Comparison of ENCODE assay signal across 18 cellular contexts in the genomic region with DNA sequence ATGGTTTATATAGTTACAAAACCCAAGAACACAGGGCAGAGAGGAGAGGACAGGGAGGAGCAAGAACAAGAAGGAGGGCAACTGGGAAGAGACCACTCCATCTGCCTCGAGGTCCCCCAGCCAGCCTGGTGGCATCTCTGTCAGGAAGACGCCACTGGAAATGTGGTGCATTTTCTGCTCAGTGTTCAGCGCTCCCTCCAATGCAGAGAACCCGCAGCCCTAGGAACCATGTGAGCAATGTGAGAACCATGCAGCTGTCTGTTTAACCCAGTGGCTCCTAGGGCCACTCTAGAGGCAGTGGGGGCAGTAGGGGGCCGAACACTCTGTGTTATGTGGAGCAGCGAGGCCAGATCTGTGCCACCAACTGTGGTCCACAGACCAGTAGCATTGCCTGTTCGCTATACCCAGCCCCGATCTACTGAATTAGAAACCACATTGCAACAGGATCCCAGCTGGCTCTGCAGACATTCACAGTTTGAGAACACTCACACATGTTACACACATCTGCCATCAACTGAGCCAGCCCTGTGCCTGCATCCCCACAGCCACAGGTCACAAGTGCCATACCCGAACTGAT.
DNase-seq lines count a peak whose midpoint lies in the region; ATAC-seq and TF ChIP-seq lines count a peak whose summit lies in the region.
"Had no signal": no experiment of that assay in that cellular context is flagged by ENCODE, and none has a peak within 500 bp of the region (broad histone marks: within the 10 kb centered on the region; RNA-seq: fewer than 3 reads in every experiment).

No MANE protein-coding gene starts in this region.

- H3K4me3 ChIP-seq in GM23338 = no peak overlapping the region
- H3K4me3 ChIP-seq in HUES6 (ENCODE audit: low read depth, low read length) = peak overlapping the region; percentile 29
- H3K4me3 ChIP-seq in iPS-20b (ENCODE audit: low read length) = peak overlapping the region; percentile 27; the same call in 1 of the 2 replicates
- H3K4me3 ChIP-seq in smooth muscle cell = no peak overlapping the region
- H3K4me3 ChIP-seq in mucosa of descending colon = no peak overlapping the region
- H3K4me3 ChIP-seq: SK-N-MC had no signal

- H3K27ac Mint-ChIP-seq in GM23338 = no peak overlapping the region
- H3K27ac Mint-ChIP-seq: CD8-positive, alpha-beta memory T cell had no signal

- DNase-seq in GM23338 (ENCODE audit: low spot score) (no peak), smooth muscle cell (lab: John Stamatoyannopoulos, UW; ENCODE audit: unreplicated experiment) (no peak), SK-N-DZ (ENCODE audit: low spot score) (no peak), mucosa of descending colon (no peak)
- no peak for DNase-seq in stimulated activated CD4-positive, alpha-beta T cell treated with anti-CD3 and anti-CD28 coated beads, Interleukin-4, amount 100 ng/mL, for 1 hour
- DNase-seq: C1 segment of cervical spinal cord; CD8-positive, alpha-beta memory T cell; DMS79; MM.1S; NCI-H1092; NCI-H2227 treated with DMSO at 0.1 percent for 48 hours; NCI-H510A treated with DMSO at 0.1 percent for 48 hours; NCI-H774; OCI-M1; Right ventricle myocardium superior had no signal

- H3K4me3 Mint-ChIP-seq in GM23338 = no peak overlapping the region
- H3K4me3 Mint-ChIP-seq: CD8-positive, alpha-beta memory T cell had no signal

- H3F3A ChIP-seq in GM23338 (replicated peaks; ENCODE audit: low read depth) (no peaks in the 10 kb centered on the region), smooth muscle cell (ENCODE audit: low read depth) (no peaks in the 10 kb centered on the region)

- H4K20me1 ChIP-seq in GM23338 (replicated peaks; ENCODE audit: insufficient read depth) (no peaks in the 10 kb centered on the region; the same call in 1 of the 2 replicates), smooth muscle cell (ENCODE audit: low read depth) (no peaks in the 10 kb centered on the region)

- no peak for TF ChIP-seq CTCF in GM23338 (conservative IDR thresholded peaks at IDR 0.05; ENCODE audit: low read depth in 2 of 2)
- no peak for TF ChIP-seq CTCF in smooth muscle cell (IDR thresholded peaks at IDR 0.05; ENCODE audit: borderline replicate concordance, insufficient read depth, poor library complexity, severe bottlenecking)
- no peak for TF ChIP-seq CTCF in mucosa of descending colon (IDR thresholded peaks at IDR 0.05)

- intact Hi-C loops in mucosa of descending colon (cut with DNase I, micrococcal nuclease) = no loop called here

- no peaks in the 10 kb centered on the region for H3K9me3 Mint-ChIP-seq in GM23338

- no peak overlapping the region for H3K27ac ChIP-seq in GM23338 (ENCODE audit: low read depth)
- H3K27ac ChIP-seq in HUES6 (ENCODE audit: low read depth, low read length) = no peak overlapping the region
- H3K27ac ChIP-seq in iPS-20b (ENCODE audit: low read length) = no peak overlapping the region
- peak overlapping the region; percentile 78 for H3K27ac ChIP-seq in smooth muscle cell (ENCODE audit: low read depth)
- H3K27ac ChIP-seq: SK-N-MC had no signal

- H2AFZ ChIP-seq in GM23338 (no peak overlapping the region), smooth muscle cell (ENCODE audit: low read depth) (no peak overlapping the region)

- H3K9me3 ChIP-seq in HUES6 (ENCODE audit: control insufficient read depth, insufficient read depth, low read depth, low read length) (no peaks in the 10 kb centered on the region), iPS-20b (ENCODE audit: insufficient read depth, low read depth, low read length) (no peaks in the 10 kb centered on the region), smooth muscle cell (replicated peaks; ENCODE audit: low read depth) (no peaks in the 10 kb centered on the region), mucosa of descending colon (no peaks in the 10 kb centered on the region)

- H3K79me2 ChIP-seq in GM23338 (replicated peaks; ENCODE audit: insufficient read depth) (no peaks in the 10 kb centered on the region), smooth muscle cell (ENCODE audit: low read depth) (no peaks in the 10 kb centered on the region)

- no peaks in the 10 kb centered on the region for H3K9me2 ChIP-seq in GM23338 (ENCODE audit: insufficient read depth)

- H3K4me1 Mint-ChIP-seq in GM23338 = peaks cover 35% of the 10 kb centered on the region
- H3K4me1 Mint-ChIP-seq: CD8-positive, alpha-beta memory T cell had no signal

- H3K9ac ChIP-seq in HUES6 (ENCODE audit: low read length) (no peak overlapping the region), iPS-20b (ENCODE audit: low read depth, low read length) (no peak overlapping the region), smooth muscle cell (ENCODE audit: low read depth) (no peak overlapping the region)

- 85% methylated on average over 9 of the region's 9 CpGs for WGBS in smooth muscle cell (ENCODE audit: low lambda C conversion rate)

- H3K4me2 ChIP-seq in GM23338 (peak overlapping the region; percentile 16), smooth muscle cell (peak overlapping the region; percentile 45)

- H3K36me3 ChIP-seq in GM23338 (ENCODE audit: insufficient read depth) (no peaks in the 10 kb centered on the region), HUES6 (ENCODE audit: control insufficient read depth, insufficient read depth, low read length) (no peaks in the 10 kb centered on the region), iPS-20b (ENCODE audit: insufficient read depth, low read depth, low read length) (no peaks in the 10 kb centered on the region), smooth muscle cell (ENCODE audit: low read depth) (no peaks in the 10 kb centered on the region), mucosa of descending colon (ENCODE audit: low read depth) (no peaks in the 10 kb centered on the region)

- peaks cover 11% of the 10 kb centered on the region for H3K27me3 Mint-ChIP-seq in GM23338 (ENCODE audit: insufficient read depth, low read depth, poor library complexity)

- peaks cover 28% of the 10 kb centered on the region for H3K27me3 ChIP-seq in GM23338 (ENCODE audit: insufficient read depth)
- H3K27me3 ChIP-seq in HUES6 (ENCODE audit: control insufficient read depth, insufficient read depth, low read length) = peaks cover 44% of the 10 kb centered on the region
- peaks cover 38% of the 10 kb centered on the region for H3K27me3 ChIP-seq in iPS-20b (ENCODE audit: insufficient read depth, low read length)
- no peaks in the 10 kb centered on the region for H3K27me3 ChIP-seq in smooth muscle cell (ENCODE audit: low read depth)

- no peaks in the 10 kb centered on the region; the same call in 2 of the 3 replicates for H3K36me3 Mint-ChIP-seq in GM23338 (ENCODE audit: low read depth)
- H3K36me3 Mint-ChIP-seq: CD8-positive, alpha-beta memory T cell had no signal

- peaks cover 30% of the 10 kb centered on the region for H3K4me1 ChIP-seq in GM23338 (ENCODE audit: insufficient read depth)
- peaks cover 52% of the 10 kb centered on the region for H3K4me1 ChIP-seq in HUES6 (ENCODE audit: control insufficient read depth, insufficient read depth, low read length)
- H3K4me1 ChIP-seq in iPS-20b (ENCODE audit: insufficient read depth, low read length) = peaks cover 45% of the 10 kb centered on the region
- H3K4me1 ChIP-seq in smooth muscle cell (ENCODE audit: low read depth) = peaks cover 27% of the 10 kb centered on the region
- peaks cover 6% of the 10 kb centered on the region for H3K4me1 ChIP-seq in mucosa of descending colon (ENCODE audit: low read depth)

- ATAC-seq in GM23338 = no peak; the same call in 2 of the 3 replicates
- no peak for ATAC-seq in mucosa of descending colon

TF ChIP-seq in GM23338, 12 proteins besides CTCF, POLR2A, EP300 and RAD21 (continues in another document):
- TF ChIP-seq EZH2 (IDR thresholded peaks at IDR 0.05; ENCODE audit: low read depth, unreplicated experiment) (no peak), JUNB (IDR thresholded peaks at IDR 0.05; ENCODE audit: unreplicated experiment) (no peak), STAT1 (IDR thresholded peaks at IDR 0.05; ENCODE audit: unreplicated experiment) (no peak), ZNF114 (CRISPR knock-in tag; IDR thresholded peaks at IDR 0.05) (no peak), NANOG (IDR thresholded peaks at IDR 0.05; ENCODE audit: borderline replicate concordance) (no peak)
- TF ChIP-seq, protein P1, sequence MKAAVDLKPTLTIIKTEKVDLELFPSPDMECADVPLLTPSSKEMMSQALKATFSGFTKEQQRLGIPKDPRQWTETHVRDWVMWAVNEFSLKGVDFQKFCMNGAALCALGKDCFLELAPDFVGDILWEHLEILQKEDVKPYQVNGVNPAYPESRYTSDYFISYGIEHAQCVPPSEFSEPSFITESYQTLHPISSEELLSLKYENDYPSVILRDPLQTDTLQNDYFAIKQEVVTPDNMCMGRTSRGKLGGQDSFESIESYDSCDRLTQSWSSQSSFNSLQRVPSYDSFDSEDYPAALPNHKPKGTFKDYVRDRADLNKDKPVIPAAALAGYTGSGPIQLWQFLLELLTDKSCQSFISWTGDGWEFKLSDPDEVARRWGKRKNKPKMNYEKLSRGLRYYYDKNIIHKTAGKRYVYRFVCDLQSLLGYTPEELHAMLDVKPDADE (IDR thresholded peaks at IDR 0.05) = no peak
- TF ChIP-seq, protein P2, sequence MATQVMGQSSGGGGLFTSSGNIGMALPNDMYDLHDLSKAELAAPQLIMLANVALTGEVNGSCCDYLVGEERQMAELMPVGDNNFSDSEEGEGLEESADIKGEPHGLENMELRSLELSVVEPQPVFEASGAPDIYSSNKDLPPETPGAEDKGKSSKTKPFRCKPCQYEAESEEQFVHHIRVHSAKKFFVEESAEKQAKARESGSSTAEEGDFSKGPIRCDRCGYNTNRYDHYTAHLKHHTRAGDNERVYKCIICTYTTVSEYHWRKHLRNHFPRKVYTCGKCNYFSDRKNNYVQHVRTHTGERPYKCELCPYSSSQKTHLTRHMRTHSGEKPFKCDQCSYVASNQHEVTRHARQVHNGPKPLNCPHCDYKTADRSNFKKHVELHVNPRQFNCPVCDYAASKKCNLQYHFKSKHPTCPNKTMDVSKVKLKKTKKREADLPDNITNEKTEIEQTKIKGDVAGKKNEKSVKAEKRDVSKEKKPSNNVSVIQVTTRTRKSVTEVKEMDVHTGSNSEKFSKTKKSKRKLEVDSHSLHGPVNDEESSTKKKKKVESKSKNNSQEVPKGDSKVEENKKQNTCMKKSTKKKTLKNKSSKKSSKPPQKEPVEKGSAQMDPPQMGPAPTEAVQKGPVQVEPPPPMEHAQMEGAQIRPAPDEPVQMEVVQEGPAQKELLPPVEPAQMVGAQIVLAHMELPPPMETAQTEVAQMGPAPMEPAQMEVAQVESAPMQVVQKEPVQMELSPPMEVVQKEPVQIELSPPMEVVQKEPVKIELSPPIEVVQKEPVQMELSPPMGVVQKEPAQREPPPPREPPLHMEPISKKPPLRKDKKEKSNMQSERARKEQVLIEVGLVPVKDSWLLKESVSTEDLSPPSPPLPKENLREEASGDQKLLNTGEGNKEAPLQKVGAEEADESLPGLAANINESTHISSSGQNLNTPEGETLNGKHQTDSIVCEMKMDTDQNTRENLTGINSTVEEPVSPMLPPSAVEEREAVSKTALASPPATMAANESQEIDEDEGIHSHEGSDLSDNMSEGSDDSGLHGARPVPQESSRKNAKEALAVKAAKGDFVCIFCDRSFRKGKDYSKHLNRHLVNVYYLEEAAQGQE (IDR thresholded peaks at IDR 0.05; ENCODE audit: unreplicated experiment) = no peak

Comparison
In these comparisons a context has a peak if more than half of its experiments do, and no peak if none do; other contexts are left out.
1. H3K4me3 ChIP-seq: peak in HUES6 (single experiment) and iPS-20b (single experiment); none in GM23338 (single experiment), smooth muscle cell (single experiment) and mucosa of descending colon (single experiment).